Comparison of ENCODE assay signal across 8 cellular contexts in genomic region chr22:31211862-31212730, GRCh38. TPM values are rescaled to one million over a fixed set of nuclear protein-coding genes. Genes with fewer than 3 reads are reported as not detected.
DNase-seq lines count a peak whose midpoint lies in the region; ATAC-seq, FAIRE-seq and TF ChIP-seq lines count a peak whose summit lies in the region.

Gene LIMK2 (plus strand): TSS chr22:31212298. CDS start chr22:31212409, 111 bp downstream.

- no peaks in the 10 kb centered on the region for H4K20me1 ChIP-seq in astrocyte (ENCODE audit: insufficient read depth, low read length)

- H3K4me2 ChIP-seq in astrocyte (ENCODE audit: low read length): peak within 1 kb of the TSS; percentile 94

- H2AFZ ChIP-seq in astrocyte (ENCODE audit: low read depth, low read length): peak within 1 kb of the TSS; percentile 86

- DNase-seq in NCI-H2029 treated with DMSO at 0.1 percent for 48 hours (lab: John Stamatoyannopoulos, UW): peak; percentile 78
- DNase-seq in T-helper 22 cell (ENCODE audit: low read depth): peak; percentile 94
- peak; percentile 61 for DNase-seq in astrocyte (ENCODE audit: low read depth)
- peak; percentile 90 for DNase-seq in hepatic stellate cell (ENCODE audit: low spot score)
- DNase-seq in renal cortical epithelial cell (ENCODE audit: low read depth): peak; percentile 55
- DNase-seq in aorta: peak; percentile 96 to 99

- FAIRE-seq in astrocyte (lab: Jason Lieb, UNC): no peak

- H3K79me2 ChIP-seq in astrocyte (ENCODE audit: insufficient read depth, low read length): peaks cover 13% of the 10 kb centered on the region

- H3K4me3 ChIP-seq in astrocyte (ENCODE audit: insufficient read depth, low read depth, low read length) (peak within 1 kb of the TSS; percentile 79), aorta (ENCODE audit: low read length in 2 of 2) (peak within 1 kb of the TSS; percentile 23 to 89)

- peak; percentile 44 for TF ChIP-seq CTCF in astrocyte (IDR thresholded peaks at IDR 0.05; ENCODE audit: insufficient read depth, low read depth, low read length)

- ATAC-seq in GM18508 (IDR thresholded peaks at IDR 0.05; ENCODE audit: insufficient read depth, unreplicated experiment) (peak; percentile 51), HG02981 (IDR thresholded peaks at IDR 0.05; ENCODE audit: unreplicated experiment) (peak; percentile 91), aorta (ENCODE audit: low FRiP score) (peak; percentile 97)

- H3K27ac ChIP-seq in astrocyte (ENCODE audit: low read depth, low read length): peak within 1 kb of the TSS; percentile 27
- no peak within 1 kb of the TSS for H3K27ac ChIP-seq in aorta (ENCODE audit: low read depth in 1 of 2, low read length in 2 of 2)

- peaks cover 10% of the 10 kb centered on the region for H3K4me1 ChIP-seq in astrocyte (ENCODE audit: insufficient read depth, low read length)
- H3K4me1 ChIP-seq in aorta (ENCODE audit: control insufficient read depth in 1 of 2, insufficient read depth in 2 of 2, low read length in 2 of 2): no peaks in the 10 kb centered on the region

- H3K36me3 ChIP-seq in astrocyte (ENCODE audit: insufficient read depth, low read length) (no peaks in the 10 kb centered on the region), aorta (ENCODE audit: control insufficient read depth in 1 of 2, insufficient read depth in 2 of 2, low read length in 1 of 2) (no peaks in the 10 kb centered on the region)

- H3K27ac Mint-ChIP-seq in astrocyte (ENCODE audit: unreplicated experiment): no peak within 1 kb of the TSS

- no peaks in the 10 kb centered on the region for H3K9me3 ChIP-seq in astrocyte (ENCODE audit: insufficient read depth, low read depth, low read length)
- H3K9me3 ChIP-seq in aorta (ENCODE audit: control insufficient read depth, low read length): no peaks in the 10 kb centered on the region

- H3K9me3 Mint-ChIP-seq in astrocyte (ENCODE audit: unreplicated experiment): no peaks in the 10 kb centered on the region

- intact Hi-C loops in aorta (cut with DNase I): loop anchor here (2.0 to 5.0 kb wide), 5 partner anchors 19 to 90 kb away; partner anchors contain the start of genes INPP5J (in 1 of the 2) and RNF185 (in 1 of the 2)

- peaks cover 5% of the 10 kb centered on the region for H3K36me3 Mint-ChIP-seq in astrocyte (ENCODE audit: low read depth, unreplicated experiment)

- peak within 1 kb of the TSS; percentile 89 for H3K4me3 Mint-ChIP-seq in astrocyte (ENCODE audit: unreplicated experiment)

- H3K4me1 Mint-ChIP-seq in astrocyte (ENCODE audit: low read depth, unreplicated experiment): peaks cover 2% of the 10 kb centered on the region

- H3K27me3 ChIP-seq in astrocyte (ENCODE audit: insufficient read depth, low read length): no peaks in the 10 kb centered on the region
- no peaks in the 10 kb centered on the region for H3K27me3 ChIP-seq in aorta (ENCODE audit: control insufficient read depth in 1 of 2, insufficient read depth in 2 of 2, low read length in 1 of 2)

- 0% methylated on average over 44 to 64 of the region's 64 CpGs for WGBS in aorta, 2 donors

- no peaks in the 10 kb centered on the region for H3K27me3 Mint-ChIP-seq in astrocyte (ENCODE audit: low read depth, unreplicated experiment)

- H3K9ac ChIP-seq in astrocyte (ENCODE audit: low read length): peak within 1 kb of the TSS; percentile 87

RNA-seq across cellular contexts. Expression of gene LIMK2, which starts in this region (rescaled TPM):
- total RNA-seq in astrocyte (128 and 136 TPM in 2 replicates), renal cortical epithelial cell (54.5 and 106 TPM in 2 replicates), aorta (10 to 100 TPM; 35.4 to 55.2 TPM)
- 10 to 100 TPM; 10.9 to 28.8 TPM for polyA plus RNA-seq in aorta
